20 cellular contexts compared by ENCODE assay signal in genomic region chr2:62208082-62208757, GRCh38. TPM values are rescaled to one million over a fixed set of nuclear protein-coding genes. Genes with fewer than 3 reads are reported as not detected.
DNase-seq lines count a peak whose midpoint lies in the region; ATAC-seq, FAIRE-seq and TF ChIP-seq lines count a peak whose summit lies in the region.
"Had no signal": no experiment of that assay in that cellular context is flagged by ENCODE, and none has a peak within 500 bp of the region (broad histone marks: within the 10 kb centered on the region; RNA-seq: fewer than 3 reads in every experiment).

No MANE protein-coding gene starts in this region.

- no peak for FAIRE-seq in small intestine (lab: Jason Lieb, UNC)
- FAIRE-seq: bronchial epithelial cell, D721Med, pancreas had no signal

- no peak for TF ChIP-seq CTCF in heart left ventricle (IDR thresholded peaks at IDR 0.05)
- TF ChIP-seq CTCF in coronary artery (IDR thresholded peaks at IDR 0.05) = no peak
- TF ChIP-seq CTCF in transverse colon (IDR thresholded peaks at IDR 0.05) = no peak

- TF ChIP-seq POLR2A in heart left ventricle (IDR thresholded peaks at IDR 0.05) = no peak
- TF ChIP-seq POLR2A in transverse colon (IDR thresholded peaks at IDR 0.05) = no peak

- H3K9me3 ChIP-seq in heart left ventricle (peaks cover 0 to 8% (median 0%) of the 10 kb centered on the region in 12 donors), small intestine (ENCODE audit: control insufficient read depth, low read depth) (no peaks in the 10 kb centered on the region), transverse colon (no peaks in the 10 kb centered on the region)
- H3K9me3 ChIP-seq: pancreas, thoracic aorta had no signal

- no peaks in the 10 kb centered on the region for H3K27me3 ChIP-seq in heart left ventricle
- H3K27me3 ChIP-seq in small intestine (ENCODE audit: control insufficient read depth in 2 of 2, insufficient read depth in 2 of 2, low read length in 2 of 2) = no peaks in the 10 kb centered on the region
- H3K27me3 ChIP-seq in transverse colon = no peaks in the 10 kb centered on the region
- H3K27me3 ChIP-seq: pancreas had no signal

- H3K36me3 ChIP-seq in heart left ventricle = no peaks in the 10 kb centered on the region
- H3K36me3 ChIP-seq in small intestine (ENCODE audit: control insufficient read depth in 2 of 2, insufficient read depth in 2 of 2, low read length in 2 of 2) = no peaks in the 10 kb centered on the region
- no peaks in the 10 kb centered on the region for H3K36me3 ChIP-seq in transverse colon
- H3K36me3 ChIP-seq: pancreas, thoracic aorta had no signal

- peaks cover 0 to 83% (median 48%) of the 10 kb centered on the region in 12 donors for H3K4me1 ChIP-seq in heart left ventricle
- H3K4me1 ChIP-seq in small intestine (ENCODE audit: control insufficient read depth in 2 of 2, insufficient read depth in 1 of 2, low read depth in 1 of 2, low read length in 1 of 2) = peaks cover 10 to 18% of the 10 kb centered on the region in 2 donors
- peaks cover 0 to 27% (median 9%) of the 10 kb centered on the region in 4 donors for H3K4me1 ChIP-seq in transverse colon

- H3K4me3 ChIP-seq in heart left ventricle = no peak overlapping the region
- peak overlapping the region; percentile 32 for H3K4me3 ChIP-seq in coronary artery
- H3K4me3 ChIP-seq in small intestine (ENCODE audit: low read depth in 1 of 2, low read length in 2 of 2) = no peak overlapping the region
- no peak overlapping the region for H3K4me3 ChIP-seq in transverse colon
- H3K4me3 ChIP-seq: mucosa of descending colon, pancreas, thoracic aorta had no signal

- intact Hi-C loops in heart left ventricle (cut with DNase I) (loop anchor here in 3 of 10 donors (10.0 kb wide), 3 partner anchors 87 to 293 kb away; no protein-coding TSS in a partner anchor), Right ventricle myocardium inferior (cut with DNase I) (no loop called here), transverse colon (cut with DNase I; ENCODE audit: low total_unique reads) (no loop called here)

- peak overlapping the region in 7 of 12 donors; percentile 8 to 67 (median 33) for H3K27ac ChIP-seq in heart left ventricle
- H3K27ac ChIP-seq in coronary artery = peak overlapping the region; percentile 38 to 57
- H3K27ac ChIP-seq in small intestine (ENCODE audit: low read depth in 1 of 2, low read length in 1 of 2) = peak overlapping the region; percentile 6 to 11
- peak overlapping the region in 1 of 4 donors; percentile 5 for H3K27ac ChIP-seq in transverse colon
- H3K27ac ChIP-seq: pancreas, thoracic aorta had no signal

- in situ Hi-C loops in transverse colon (cut with MboI; ENCODE audit: low pct_ligation_motif_present in 1 of 4, low pct_unique_long_range_greater_than_20kb in 1 of 4, low sequenced_read_pairs in 3 of 4) = loop anchor here in 1 of 4 donors (10.0 kb wide), 1 partner anchor 207 kb away; no protein-coding TSS in a partner anchor

- ATAC-seq in heart left ventricle (no peak), Right ventricle myocardium inferior (no peak)

- 54 to 64% (median 57%) methylated on average over 4 of the region's 4 CpGs for WGBS in heart left ventricle, 4 donors
- 70 to 85% (median 78%) methylated on average over 4 of the region's 4 CpGs for WGBS in small intestine, 3 donors
- WGBS in transverse colon (ENCODE audit: low coverage in 1 of 2), 2 donors = 61 to 78% methylated on average over 4 of the region's 4 CpGs

- DNase-seq in heart left ventricle (no peak), Right ventricle myocardium inferior (ENCODE audit: missing footprints) (no peak), NCI-H2227 (lab: John Stamatoyannopoulos, UW; ENCODE audit: unreplicated experiment) (peak; percentile 30), coronary artery (ENCODE audit: low spot score) (no peak), small intestine (no peak), KG1 (lab: John Stamatoyannopoulos, UW) (no peak), iPS-NIHi7 (ENCODE audit: extremely low spot score) (no peak), transverse colon (no peak)
- DNase-seq: effector CD8-positive, alpha-beta T cell; GDM1; hypothalamus; mucosa of descending colon; NCI-H187; pancreas; SHP77; stimulated activated CD4-positive, alpha-beta T cell treated with anti-CD3 and anti-CD28 coated beads, Interleukin-4, amount 100 ng/mL, for 24 hours; T-helper 17 cell had no signal

- TF ChIP-seq EP300 in transverse colon (IDR thresholded peaks at IDR 0.05; ENCODE audit: low read depth) = no peak

RNA-seq across cellular contexts. Expression of gene B3GNT2, which starts 12.3 kb away (rescaled TPM):
- total RNA-seq in heart left ventricle = 10 to 100 TPM; 13.8 to 26.5 (median 20.8) TPM
- polyA plus RNA-seq in heart left ventricle = 10 to 100 TPM in 1 of 2 donors, 1 to 10 TPM in 1; 8.6 to 18.4 TPM
- 14.9 TPM for total RNA-seq in Right ventricle myocardium inferior
- polyA plus RNA-seq in small intestine = 10 to 100 TPM; 13.4 to 24.3 (median 14.1) TPM
- 10 to 100 TPM; 28.1 to 41.6 (median 38.4) TPM for total RNA-seq in transverse colon
